In genomic region chr22:30832407-30832987, GRCh38 we compare ENCODE assay signal across 16 cellular contexts.
DNase-seq lines count a peak whose midpoint lies in the region; ATAC-seq and TF ChIP-seq lines count a peak whose summit lies in the region.
"Had no signal": no experiment of that assay in that cellular context is flagged by ENCODE, and none has a peak within 500 bp of the region (broad histone marks: within the 10 kb centered on the region; RNA-seq: fewer than 3 reads in every experiment).

No MANE protein-coding gene starts in this region.

- H3K36me3 ChIP-seq in PC-9 (ENCODE audit: low read depth) (no peaks in the 10 kb centered on the region), esophagus squamous epithelium (no peaks in the 10 kb centered on the region)

- H3K36me3 Mint-ChIP-seq in type B pancreatic cell, result no peaks in the 10 kb centered on the region

- H3K4me1 Mint-ChIP-seq in type B pancreatic cell (ENCODE audit: unreplicated experiment), result no peaks in the 10 kb centered on the region

- H3K27ac ChIP-seq in PC-9 (no peak overlapping the region; the same call in 1 of the 2 replicates), esophagus squamous epithelium (peak overlapping the region; percentile 7 to 93 (median 86))
- H3K27ac ChIP-seq: 22Rv1 had no signal

- H3K27me3 Mint-ChIP-seq in type B pancreatic cell, result peaks cover 7% of the 10 kb centered on the region

- DNase-seq in activated effector memory CD4-positive, alpha-beta T cell treated with anti-CD3 and anti-CD28 coated beads, Interleukin-2, amount 50 U/mL, for 16 hours, result peak; percentile 12
- DNase-seq in activated effector memory CD4-positive, alpha-beta T cell treated with Interleukin-2 at 50 U/mL for 16 hours, result no peak
- DNase-seq in PC-9 (peak in 1 of 2 experiments; percentile 52), esophagus squamous epithelium (lab: John Stamatoyannopoulos, UW) (no peak), type B pancreatic cell (ENCODE audit: extremely low spot score, unreplicated experiment) (peak; percentile 39), SIG-M5 (lab: John Stamatoyannopoulos, UW) (no peak), activated gamma-delta T cell treated with Interleukin-2 at 50 U/mL for 16 hours (no peak)
- DNase-seq: CD4-positive, alpha-beta T cell; H9; NCI-H1105 treated with DMSO at 0.1 percent for 48 hours; NCI-H1694 treated with DMSO at 0.1 percent for 48 hours; NCI-H748 treated with DMSO at 0.1 percent for 48 hours; NK-92 treated with Interleukin-12 subunit alpha and Interleukin-12 subunit beta, amount 100 ng/mL, for 24 hours had no signal

- H3F3A ChIP-seq in PC-9 (ENCODE audit: insufficient read depth, low read depth), result peaks cover 21% of the 10 kb centered on the region

- no peak for ATAC-seq in HG02938 (IDR thresholded peaks at IDR 0.05; ENCODE audit: unreplicated experiment)

- TF ChIP-seq CTCF in PC-9 (conservative IDR thresholded peaks at IDR 0.05) (no peak), esophagus squamous epithelium (IDR thresholded peaks at IDR 0.05) (no peak), type B pancreatic cell (conservative IDR thresholded peaks at IDR 0.05) (no peak)

- no peaks in the 10 kb centered on the region for H3K9me2 ChIP-seq in PC-9 (ENCODE audit: insufficient read depth)

- H3K4me2 ChIP-seq in PC-9, result no peak overlapping the region

- no peak overlapping the region for H3K4me3 ChIP-seq in PC-9
- H3K4me3 ChIP-seq in esophagus squamous epithelium, result peak overlapping the region in 2 of 4 donors; percentile 8 to 25

- TSS peak; percentile 19 for BruUV-seq in PC-9 (replicated peaks; lab: Mats Ljungman, UMichigan)

- 80 to 100% methylated on average over 1 to 5 of the region's 6 CpGs for WGBS in esophagus squamous epithelium, 2 donors

- H4K20me1 ChIP-seq in PC-9 (ENCODE audit: insufficient read depth), result no peaks in the 10 kb centered on the region

- intact Hi-C loops in PC-9 (cut with micrococcal nuclease; ENCODE audit: unreplicated experiment) (no loop called here), esophagus squamous epithelium (cut with DNase I) (no loop called here)

- H3K9me3 ChIP-seq in PC-9 (ENCODE audit: insufficient read depth, low read depth) (no peaks in the 10 kb centered on the region), esophagus squamous epithelium (no peaks in the 10 kb centered on the region)

- H3K27me3 ChIP-seq in PC-9 (ENCODE audit: insufficient read depth, low read depth) (no peaks in the 10 kb centered on the region), esophagus squamous epithelium (peaks cover 0 to 3% (median 0%) of the 10 kb centered on the region in 4 donors)

- H2AFZ ChIP-seq in PC-9, result no peak overlapping the region

- no peaks in the 10 kb centered on the region for H3K9me3 Mint-ChIP-seq in type B pancreatic cell
- H3K9me3 Mint-ChIP-seq: CD4-positive, alpha-beta T cell; H9; IgD-negative memory B cell had no signal

- CTCF ChIA-PET in PC-9 (lab: Charles Lee), result no interaction called here

- no peak for TF ChIP-seq POLR2A in esophagus squamous epithelium (IDR thresholded peaks at IDR 0.05)

- no peak overlapping the region for H3K4me3 Mint-ChIP-seq in type B pancreatic cell
- H3K4me3 Mint-ChIP-seq: CD4-positive, alpha-beta T cell; H9; IgD-negative memory B cell had no signal

- no peaks in the 10 kb centered on the region for H3K79me2 ChIP-seq in PC-9 (ENCODE audit: low read depth)

- H3K27ac Mint-ChIP-seq in type B pancreatic cell, result no peak overlapping the region
- H3K27ac Mint-ChIP-seq: CD4-positive, alpha-beta T cell; H9; IgD-negative memory B cell had no signal

- POLR2A ChIA-PET in PC-9 (lab: Charles Lee; ENCODE audit: unreplicated experiment), result interaction anchor here (0.5 to 0.6 kb wide), 3 partner anchors 69 to 512 kb away, joined by 3 to 6 read pairs (median 3); no protein-coding TSS in a partner anchor

- H3K4me1 ChIP-seq in PC-9 (replicated peaks; ENCODE audit: insufficient read depth) (peaks cover 44% of the 10 kb centered on the region), esophagus squamous epithelium (peaks cover 10 to 82% (median 33%) of the 10 kb centered on the region in 3 donors)

Comparison
In these comparisons a context has a peak if more than half of its experiments do, and no peak if none do; other contexts are left out.
1. DNase-seq: peak in activated effector memory CD4-positive, alpha-beta T cell treated with anti-CD3 and anti-CD28 coated beads, Interleukin-2, amount 50 U/mL, for 16 hours (single experiment) and type B pancreatic cell (single experiment); none in activated effector memory CD4-positive, alpha-beta T cell treated with Interleukin-2 at 50 U/mL for 16 hours (single experiment), esophagus squamous epithelium (single experiment), SIG-M5 (single experiment) and activated gamma-delta T cell treated with Interleukin-2 at 50 U/mL for 16 hours (single experiment).